ENCODE assay signal across 1 cellular context in genomic region chrX:100720301-100720700, GRCh38.
TF ChIP-seq lines count a peak whose summit lies in the region.

No MANE protein-coding gene starts in this region.

TF ChIP-seq in A549, 52 proteins besides CTCF, POLR2A, EP300 and RAD21 (continued from another document):
- no peak for TF ChIP-seq MAX (IDR thresholded peaks at IDR 0.05)
- no peak for TF ChIP-seq NR3C1 (IDR thresholded peaks at IDR 0.05)
- TF ChIP-seq FOSB (CRISPR knock-in tag; IDR thresholded peaks at IDR 0.05) = no peak
- no peak for TF ChIP-seq NPAS2 (CRISPR knock-in tag; IDR thresholded peaks at IDR 0.05; ENCODE audit: borderline replicate concordance)
- no peak for TF ChIP-seq FOXS1 (CRISPR knock-in tag; IDR thresholded peaks at IDR 0.05)
TF ChIP-seq in A549: peak in this region for 0.
